8 cellular contexts compared by ENCODE assay signal in the genomic region with DNA sequence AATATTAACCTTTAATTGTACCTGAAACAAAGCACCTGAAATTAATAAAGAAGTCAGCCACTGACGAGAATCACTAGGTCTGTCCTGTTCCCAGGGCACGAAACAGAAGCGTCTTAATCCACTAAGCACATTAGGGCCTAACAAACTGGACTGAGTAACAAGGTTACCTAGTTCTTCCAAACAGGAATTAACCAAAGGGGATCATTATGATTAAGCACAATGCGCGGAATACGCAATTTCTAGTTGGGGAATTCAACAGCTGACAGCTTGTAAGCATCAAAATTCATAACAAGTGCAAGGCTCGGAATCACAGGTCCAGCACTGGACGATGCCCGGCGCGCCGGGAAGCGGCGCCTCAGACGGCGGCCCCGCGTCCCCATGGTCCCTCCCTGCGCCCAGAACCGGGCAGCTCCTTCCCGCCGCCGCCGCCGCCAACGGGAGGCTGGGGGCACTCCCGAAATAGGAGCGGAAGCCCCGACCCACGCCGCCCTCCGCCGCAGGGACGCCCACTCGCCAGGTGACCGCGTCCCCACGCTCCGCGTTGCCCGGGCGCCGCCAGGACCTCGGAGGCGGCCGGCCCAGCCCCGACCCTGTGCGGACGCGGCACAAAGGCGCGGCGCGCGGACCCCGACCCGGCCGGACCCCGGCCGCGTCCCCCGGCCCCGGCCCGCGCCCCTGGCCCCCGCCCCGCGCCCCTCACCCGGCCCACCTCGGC. TPM values are rescaled to one million over a fixed set of nuclear protein-coding genes. Genes with fewer than 3 reads are reported as not detected.
DNase-seq lines count a peak whose midpoint lies in the region; ATAC-seq lines count a peak whose summit lies in the region.

No MANE protein-coding gene starts in this region.

- H3K9ac ChIP-seq in muscle layer of colon (ENCODE audit: low read length): peak overlapping the region; percentile 36

- ATAC-seq in HG02885 (IDR thresholded peaks at IDR 0.05; ENCODE audit: poor library complexity, unreplicated experiment): peak; percentile 16

- H3K4me3 ChIP-seq in muscle layer of colon (ENCODE audit: low read depth in 1 of 2, low read length in 2 of 2): peak overlapping the region; percentile 48 to 60

- DNase-seq in activated naive CD4-positive, alpha-beta T cell treated with Interleukin-2 at 50 U/mL for 16 hours: peak; percentile 32
- DNase-seq in activated naive CD4-positive, alpha-beta T cell treated with anti-CD3 and anti-CD28 coated beads, Interleukin-2, amount 50 U/mL, for 16 hours: no peak
- DNase-seq in RKO (ENCODE audit: low spot score): peak; percentile 86
- DNase-seq in dermis microvascular lymphatic vessel endothelial cell (ENCODE audit: low read depth in 2 of 2): peak; percentile 10 to 52
- DNase-seq in DMS153 (lab: John Stamatoyannopoulos, UW): no peak
- DNase-seq in HuH-7.5 (ENCODE audit: low spot score): no peak

- H3K36me3 ChIP-seq in muscle layer of colon (ENCODE audit: insufficient read depth, low read length): peaks cover 9% of the 10 kb centered on the region

- H3K27ac ChIP-seq in muscle layer of colon (ENCODE audit: low read depth, low read length): peak overlapping the region; percentile 42

- H3K9me3 ChIP-seq in muscle layer of colon (ENCODE audit: low read length): no peaks in the 10 kb centered on the region

- H3K27me3 ChIP-seq in muscle layer of colon (ENCODE audit: control insufficient read depth in 1 of 2, insufficient read depth in 2 of 2, low read length in 2 of 2): no peaks in the 10 kb centered on the region

- peaks cover 28% of the 10 kb centered on the region for H3K4me1 ChIP-seq in muscle layer of colon (ENCODE audit: insufficient read depth, low read length)

RNA-seq across cellular contexts. Expression of a gene that starts 0.9 kb away (rescaled TPM):
- total RNA-seq in dermis microvascular lymphatic vessel endothelial cell: 11.9 and 17.8 TPM in 2 replicates

RNA-seq across cellular contexts. Expression of a gene that starts 54.7 kb away (rescaled TPM):
- total RNA-seq in dermis microvascular lymphatic vessel endothelial cell: 25.4 and 25.9 TPM in 2 replicates

Comparison
In these comparisons a context has a peak if more than half of its experiments do, and no peak if none do; other contexts are left out.
1. DNase-seq: peak in activated naive CD4-positive, alpha-beta T cell treated with Interleukin-2 at 50 U/mL for 16 hours (single experiment), RKO (single experiment) and dermis microvascular lymphatic vessel endothelial cell (2 of 2); none in activated naive CD4-positive, alpha-beta T cell treated with anti-CD3 and anti-CD28 coated beads, Interleukin-2, amount 50 U/mL, for 16 hours (single experiment), DMS153 (single experiment) and HuH-7.5 (single experiment).